Comparison of ENCODE assay signal across 23 cellular contexts in the genomic region with DNA sequence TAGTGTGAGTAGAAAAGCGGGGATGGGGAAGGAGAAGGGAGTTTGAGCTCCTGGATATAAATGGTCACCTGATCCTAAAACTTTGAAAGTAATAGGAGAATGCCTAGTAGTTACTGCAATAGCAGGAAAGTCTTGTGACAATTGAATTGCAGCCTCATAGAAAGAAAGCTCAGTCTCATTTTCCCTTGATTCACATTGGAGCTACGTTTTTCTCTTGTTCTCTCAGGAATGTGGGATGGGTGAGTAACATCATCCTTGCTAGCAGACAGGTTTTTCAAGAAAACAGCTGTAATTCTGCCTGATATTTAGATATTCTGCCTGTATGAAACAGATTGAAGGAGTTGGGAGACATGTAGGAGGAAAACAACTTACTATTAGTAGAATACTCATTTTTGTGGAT. TPM values are rescaled to one million over a fixed set of nuclear protein-coding genes. Genes with fewer than 3 reads are reported as not detected.
DNase-seq lines count a peak whose midpoint lies in the region; ATAC-seq, FAIRE-seq and TF ChIP-seq lines count a peak whose summit lies in the region.
"Had no signal": no experiment of that assay in that cellular context is flagged by ENCODE, and none has a peak within 500 bp of the region (broad histone marks: within the 10 kb centered on the region; RNA-seq: fewer than 3 reads in every experiment).

No MANE protein-coding gene starts in this region.

- intact Hi-C loops in CD4-positive, alpha-beta T cell (cut with DNase I, micrococcal nuclease): no loop called here
- intact Hi-C loops in GM12878 (cut with micrococcal nuclease; ENCODE audit: unreplicated experiment): no loop called here

- H4K20me1 ChIP-seq in GM23248 (ENCODE audit: insufficient read depth) (peaks cover 5% of the 10 kb centered on the region; the same call in 1 of the 2 replicates), GM12878 (ENCODE audit: control insufficient read depth, insufficient read depth) (peaks cover 10% of the 10 kb centered on the region)

- no peak for TF ChIP-seq POLR2A in GM12878 (IDR thresholded peaks at IDR 0.05; ENCODE audit: low read depth, low read length)

- no peak for TF ChIP-seq RAD21 in GM12878 (IDR thresholded peaks at IDR 0.05; ENCODE audit: insufficient read depth, low read depth, low read length)

- H3K9ac ChIP-seq in GM23248 (no peak overlapping the region), GM12878 (ENCODE audit: control insufficient read depth, insufficient read depth, low read length) (no peak overlapping the region)

- H3K9me2 ChIP-seq in GM23248 (ENCODE audit: insufficient read depth): no peaks in the 10 kb centered on the region

- in situ Hi-C loops in GM23248 (cut with MboI) (loop anchor here (10.0 kb wide), 1 partner anchor 226 kb away; no protein-coding TSS in a partner anchor), GM12878 (cut with MboI) (loop anchor here (5.0 kb wide), 1 partner anchor 282 kb away; no protein-coding TSS in a partner anchor)

- 74 to 77% methylated on average over 2 of the region's 2 CpGs for WGBS in GM23248 (ENCODE audit: low coverage in 1 of 2, low lambda C conversion rate in 2 of 2, missing lambda C conversion rate in 2 of 2), 2 experiments
- 63% methylated on average over 2 of the region's 2 CpGs for WGBS in GM12878 (ENCODE audit: insufficient coverage, insufficient replicate concordance, low lambda C conversion rate, missing lambda C conversion rate)

- no peak for TF ChIP-seq CTCF in CD4-positive, alpha-beta T cell (IDR thresholded peaks at IDR 0.05)
- TF ChIP-seq CTCF in GM12878 (IDR thresholded peaks at IDR 0.05 in 2 of 3, conservative IDR thresholded peaks at IDR 0.05 in 1 of 3; ENCODE audit: control insufficient read depth in 2 of 3, extremely low read depth in 1 of 3, insufficient read depth in 1 of 3, low read depth in 3 of 3, low read length in 3 of 3) (no peak), mesothelial cell of epicardium (IDR thresholded peaks at IDR 0.05; ENCODE audit: unreplicated experiment) (no peak), progenitor cell of endocrine pancreas (IDR thresholded peaks at IDR 0.05; ENCODE audit: unreplicated experiment) (no peak)

- no peak overlapping the region for H3K4me2 ChIP-seq in GM23248 (ENCODE audit: unreplicated experiment)
- no peak overlapping the region for H3K4me2 ChIP-seq in GM12878 (ENCODE audit: control insufficient read depth, insufficient read depth)

- no peak for FAIRE-seq in GM12878 (lab: Jason Lieb, UNC)

- SMC1A ChIA-PET in GM12878 (lab: Charles Lee; ENCODE audit: uncharacterized antibody, unreplicated experiment): interaction anchor here (0.7 to 1.1 kb wide), 4 partner anchors 8 to 25 kb away, joined by 3 to 5 read pairs (median 3); no protein-coding TSS in a partner anchor

- H2AFZ ChIP-seq in GM23248 (no peak overlapping the region), GM12878 (ENCODE audit: control insufficient read depth, low read depth, low read length) (no peak overlapping the region)

- H3K4me3 ChIP-seq in GM23248 (no peak overlapping the region), GM12878 (no peak overlapping the region)
- H3K4me3 ChIP-seq: esophagus squamous epithelium, tibial artery had no signal

- H3K79me2 ChIP-seq in GM23248 (ENCODE audit: insufficient read depth) (peaks cover 79% of the 10 kb centered on the region), GM12878 (ENCODE audit: control insufficient read depth, insufficient read depth, low read length) (peaks cover 11% of the 10 kb centered on the region)

- no peak for DNase-seq in CD4-positive, alpha-beta T cell
- DNase-seq in GM23248: no peak
- DNase-seq in GM12878 (ENCODE audit: low read depth, low spot score): no peak
- DNase-seq in mesothelial cell of epicardium (ENCODE audit: low spot score in 2 of 2, unreplicated experiment in 2 of 2): no peak
- no peak for DNase-seq in stimulated activated CD4-positive, alpha-beta T cell treated with anti-CD3 and anti-CD28 coated beads, Interleukin-15, amount 100 ng/mL, for 24 hours
- DNase-seq in progenitor cell of endocrine pancreas (ENCODE audit: low spot score, unreplicated experiment): no peak
- DNase-seq in T-helper 17 cell: no peak
- DNase-seq: activated CD4-positive, CD25-positive, alpha-beta regulatory T cell treated with anti-CD3 and anti-CD28 coated beads, Interleukin-2, amount 50 U/mL, for 72 hours; amniotic stem cell; COR-L47; esophagus squamous epithelium; NCI-H1105 treated with DMSO at 0.1 percent for 48 hours; NCI-H510A treated with DMSO at 0.1 percent for 48 hours; NK-92 treated with Interleukin-12 subunit alpha and Interleukin-12 subunit beta, amount 100 ng/mL, for 24 hours; stimulated activated CD4-positive, alpha-beta T cell treated with anti-CD3 and anti-CD28 coated beads, Interleukin-4, amount 100 ng/mL, for 1 hour; stimulated activated naive CD8-positive, alpha-beta T cell treated with anti-CD3 and anti-CD28 coated beads, Interleukin-15, Interleukin-2, amounts not matched to agents 100 U/mL and 50 U/mL, for 24 hours; T1000; tibial artery had no signal

- POLR2A ChIA-PET in CD4-positive, alpha-beta T cell (lab: Charles Lee): interaction anchor here (2.0 kb wide), 1 partner anchor 24 kb away, joined by 4 read pairs; no protein-coding TSS in a partner anchor
- POLR2A ChIA-PET in GM12878 (lab: Charles Lee): interaction anchor here (1.3 kb wide), 1 partner anchor 11 kb away, joined by 3 read pairs; no protein-coding TSS in a partner anchor

- H3K4me3 Mint-ChIP-seq in CD4-positive, alpha-beta T cell: no peak overlapping the region
- H3K4me3 Mint-ChIP-seq in mesothelial cell of epicardium (no peak overlapping the region), progenitor cell of endocrine pancreas (ENCODE audit: low read depth) (no peak overlapping the region), T-helper 17 cell (no peak overlapping the region)
- H3K4me3 Mint-ChIP-seq: memory B cell; natural killer cell treated with Interleukin-12 subunit alpha and Interleukin-12 subunit beta and Interleukin-15 and Interleukin-18, amount 100 ng/mL, for 72 hours had no signal

- no peak overlapping the region for H3K27ac ChIP-seq in CD4-positive, alpha-beta T cell (ENCODE audit: low read depth, low read length)
- H3K27ac ChIP-seq in GM23248 (peak overlapping the region; percentile 25; the same call in 1 of the 2 replicates), GM12878 (ENCODE audit: control insufficient read depth, insufficient read depth) (no peak overlapping the region)
- H3K27ac ChIP-seq: skin epidermis, tibial artery had no signal

- no peaks in the 10 kb centered on the region for H3K9me3 ChIP-seq in CD4-positive, alpha-beta T cell (ENCODE audit: control insufficient read depth, low read length)
- no peaks in the 10 kb centered on the region for H3K9me3 ChIP-seq in GM23248 (ENCODE audit: low read depth)
- H3K9me3 ChIP-seq in GM12878 (replicated peaks; ENCODE audit: control insufficient read depth, insufficient read depth, low read length): no peaks in the 10 kb centered on the region
- no peaks in the 10 kb centered on the region for H3K9me3 ChIP-seq in T-helper 17 cell (ENCODE audit: control insufficient read depth, low read length, poor library complexity, severe bottlenecking)
- H3K9me3 ChIP-seq: esophagus squamous epithelium, tibial artery had no signal

- RAD21 ChIA-PET in GM12878 (lab: Charles Lee; ENCODE audit: unreplicated experiment): no interaction called here

- no peaks in the 10 kb centered on the region for H3K9me3 Mint-ChIP-seq in CD4-positive, alpha-beta T cell
- H3K9me3 Mint-ChIP-seq in mesothelial cell of epicardium (no peaks in the 10 kb centered on the region), progenitor cell of endocrine pancreas (ENCODE audit: low read depth) (no peaks in the 10 kb centered on the region)
- H3K9me3 Mint-ChIP-seq: activated T-helper 2 cell treated with anti-CD3 and anti-CD28 coated beads, Interferon-gamma antibody, Interleukin-2, Interleukin-4, amounts not matched to agents 10 μg/mL and 5 μg/mL and 100 μg/mL, durations not matched to agents 14 hours and 24 hours and 36 hours; memory B cell; natural killer cell treated with Interleukin-12 subunit alpha and Interleukin-12 subunit beta and Interleukin-15 and Interleukin-18, amount 100 ng/mL, for 72 hours had no signal

- BruUV-seq in GM12878 (replicated peaks; lab: Mats Ljungman, UMichigan): TSS peak; percentile 43

- no peak for ATAC-seq in CD4-positive, alpha-beta T cell (ENCODE audit: poor library complexity)
- ATAC-seq in GM12878: no peak
- no peak for ATAC-seq in T-helper 17 cell
- ATAC-seq: natural killer cell treated with Interleukin-12 subunit alpha and Interleukin-12 subunit beta and Interleukin-15 and Interleukin-18, amount 100 ng/mL, for 72 hours; SK-N-SH treated with all-trans-retinoic acid at 6 μM for 48 hours; stimulated activated naive CD8-positive, alpha-beta T cell treated with anti-CD3 and anti-CD28 coated beads, Interleukin-15, Interleukin-2, amounts not matched to agents 100 U/mL and 50 U/mL, for 24 hours had no signal

- peaks cover 82% of the 10 kb centered on the region for H3K36me3 ChIP-seq in GM23248 (ENCODE audit: low read depth)
- peaks cover 32 to 61% of the 10 kb centered on the region in 2 experiments for H3K36me3 ChIP-seq in GM12878 (ENCODE audit: control insufficient read depth in 2 of 2, insufficient read depth in 2 of 2, low read length in 1 of 2)

- H3K36me3 Mint-ChIP-seq in CD4-positive, alpha-beta T cell (ENCODE audit: low read depth): peaks cover 93% of the 10 kb centered on the region
- peaks cover 52% of the 10 kb centered on the region for H3K36me3 Mint-ChIP-seq in mesothelial cell of epicardium
- H3K36me3 Mint-ChIP-seq in progenitor cell of endocrine pancreas (ENCODE audit: insufficient read depth): peaks cover 30% of the 10 kb centered on the region
- peaks cover 4% of the 10 kb centered on the region for H3K36me3 Mint-ChIP-seq in T-helper 17 cell (ENCODE audit: low read depth)

- CTCF ChIA-PET in CD4-positive, alpha-beta T cell (lab: Charles Lee): interaction anchor here (1.5 kb wide), 1 partner anchor 13 kb away, joined by 4 read pairs; no protein-coding TSS in a partner anchor
- CTCF ChIA-PET in GM12878 (lab: Yijun Ruan, JAX): interaction anchor here (1.4 to 1.5 kb wide), 2 partner anchors 15 to 40 kb away, joined by 4 to 5 read pairs; no protein-coding TSS in a partner anchor

- peaks cover 31% of the 10 kb centered on the region for H3K4me1 Mint-ChIP-seq in CD4-positive, alpha-beta T cell (ENCODE audit: low read depth)
- H3K4me1 Mint-ChIP-seq in mesothelial cell of epicardium (peaks cover 2% of the 10 kb centered on the region), progenitor cell of endocrine pancreas (ENCODE audit: low read depth) (no peaks in the 10 kb centered on the region), T-helper 17 cell (peaks cover 14% of the 10 kb centered on the region)
- H3K4me1 Mint-ChIP-seq: memory B cell had no signal

- TF ChIP-seq EP300 in GM12878 (IDR thresholded peaks at IDR 0.05; ENCODE audit: borderline replicate concordance in 1 of 2, control insufficient read depth in 1 of 2, low read depth in 2 of 2, low read length in 2 of 2): no peak

- H3K27me3 Mint-ChIP-seq in CD4-positive, alpha-beta T cell: no peaks in the 10 kb centered on the region
- H3K27me3 Mint-ChIP-seq in mesothelial cell of epicardium (ENCODE audit: low read depth): no peaks in the 10 kb centered on the region
- no peaks in the 10 kb centered on the region for H3K27me3 Mint-ChIP-seq in progenitor cell of endocrine pancreas
- H3K27me3 Mint-ChIP-seq in T-helper 17 cell: no peaks in the 10 kb centered on the region
- H3K27me3 Mint-ChIP-seq: memory B cell; natural killer cell treated with Interleukin-12 subunit alpha and Interleukin-12 subunit beta and Interleukin-15 and Interleukin-18, amount 100 ng/mL, for 72 hours had no signal

- H3K27me3 ChIP-seq in CD4-positive, alpha-beta T cell (ENCODE audit: control insufficient read depth, insufficient read depth, low read length): no peaks in the 10 kb centered on the region
- no peaks in the 10 kb centered on the region for H3K27me3 ChIP-seq in GM23248 (replicated peaks; ENCODE audit: insufficient read depth)
- H3K27me3 ChIP-seq in GM12878 (replicated peaks in 1 of 2; ENCODE audit: control insufficient read depth in 2 of 2, insufficient read depth in 2 of 2, low read length in 1 of 2): no peaks in the 10 kb centered on the region
- H3K27me3 ChIP-seq: esophagus squamous epithelium, tibial artery had no signal

- H3F3A ChIP-seq in GM23248 (ENCODE audit: insufficient read depth): peaks cover 64% of the 10 kb centered on the region

- H3K4me1 ChIP-seq in GM23248 (ENCODE audit: insufficient read depth) (peaks cover 24% of the 10 kb centered on the region), GM12878 (ENCODE audit: control insufficient read depth, insufficient read depth, low read length) (no peaks in the 10 kb centered on the region)
- H3K4me1 ChIP-seq: tibial artery had no signal

- peak overlapping the region; percentile 45 for H3K27ac Mint-ChIP-seq in CD4-positive, alpha-beta T cell
- H3K27ac Mint-ChIP-seq in mesothelial cell of epicardium (peak overlapping the region; percentile 55), progenitor cell of endocrine pancreas (no peak overlapping the region), T-helper 17 cell (no peak overlapping the region)
- H3K27ac Mint-ChIP-seq: activated T-helper 2 cell treated with anti-CD3 and anti-CD28 coated beads, Interferon-gamma antibody, Interleukin-2, Interleukin-4, amounts not matched to agents 10 μg/mL and 5 μg/mL and 100 μg/mL, durations not matched to agents 14 hours and 24 hours and 36 hours; memory B cell had no signal

RNA-seq across cellular contexts. Expression of a gene that starts 25.3 kb away (rescaled TPM):
- total RNA-seq in CD4-positive, alpha-beta T cell: 100 to 1,000 TPM; 130 to 140 TPM
- total RNA-seq in GM23248 (2014; rRNA removed; shearing (Covaris generic)): 69.3 and 166 TPM in 2 replicates
- polyA plus RNA-seq in GM23248 (2016; fragmentation: Nextera tagmentation; extraction: Ambion mirVana) (185 TPM in 2 replicates), GM12878 (2011; rRNA removed) (102 and 184 TPM in 2 replicates), GM12878 (2014; fragmentation: Illumina TruSeq; extraction: Trizol) (349 and 362 TPM in 2 replicates), GM12878 (2014; fragmentation: Nextera tagmentation; extraction: Ambion mirVana) (100 to 1,000 TPM; 151 to 206 TPM), GM12878 (2014; rRNA removed) (134 and 139 TPM in 2 replicates), GM12878 (2016; fragmentation: Nextera tagmentation; extraction: Ambion mirVana) (100 to 1,000 TPM; 431 to 432 TPM)
- total RNA-seq in GM12878 (2013; cell fraction: nucleolus; rRNA removed): 407 and 417 TPM in 2 replicates
- total RNA-seq in GM12878 (2014; rRNA removed) (200 and 224 TPM in 2 replicates), GM12878 (2014; rRNA removed; fragmentation: Illumina TruSeq; extraction: Trizol) (172 and 195 TPM in 2 replicates), GM12878 (2021) (416 and 453 TPM in 2 replicates), mesothelial cell of epicardium (345 to 384 TPM (median 351 TPM) in 3 replicates), progenitor cell of endocrine pancreas (379 and 387 TPM in 2 replicates), T-helper 17 cell (100 to 1,000 TPM; 163 to 182 TPM)
- 99.3 TPM for polyA plus RNA-seq in GM12878 (2011; ENCODE audit: low read depth)
- 202 and 266 TPM in 2 replicates for polyA plus RNA-seq in GM12878 (2011; cell fraction: cytosol; rRNA removed)
- 229 and 324 TPM in 2 replicates for polyA plus RNA-seq in GM12878 (2011; cell fraction: nucleus; rRNA removed)
- polyA plus RNA-seq in GM12878 (2012): 132 and 162 TPM in 2 replicates
- polyA minus RNA-seq in GM12878 (2011; rRNA and poly(A)+ RNA removed): 255 and 285 TPM in 2 replicates
- 86.7 and 146 TPM in 2 replicates for polyA minus RNA-seq in GM12878 (2011; cell fraction: cytosol; rRNA and poly(A)+ RNA removed)
- 82.1 and 153 TPM in 2 replicates for polyA minus RNA-seq in GM12878 (2011; cell fraction: nucleus; rRNA and poly(A)+ RNA removed)

RNA-seq across cellular contexts. Expression of a gene that starts 25.6 kb away (rescaled TPM):
- 10 to 100 TPM; 15.9 to 19.3 TPM for total RNA-seq in CD4-positive, alpha-beta T cell
- total RNA-seq in GM23248 (2014; rRNA removed; shearing (Covaris generic)): 66.4 and 83.2 TPM in 2 replicates
- 59.0 and 60.6 TPM in 2 replicates for polyA plus RNA-seq in GM23248 (2016; fragmentation: Nextera tagmentation; extraction: Ambion mirVana)
- 66.9 and 75.2 TPM in 2 replicates for total RNA-seq in GM12878 (2013; cell fraction: nucleolus; rRNA removed)
- total RNA-seq in GM12878 (2014; rRNA removed): 32.0 and 33.9 TPM in 2 replicates
- 26.2 and 26.6 TPM in 2 replicates for total RNA-seq in GM12878 (2014; rRNA removed; fragmentation: Illumina TruSeq; extraction: Trizol)
- 39.0 and 51.5 TPM in 2 replicates for total RNA-seq in GM12878 (2021)
- polyA plus RNA-seq in GM12878 (2011; ENCODE audit: low read depth): 21.7 TPM
- 31.8 and 35.3 TPM in 2 replicates for polyA plus RNA-seq in GM12878 (2011; rRNA removed)
- polyA plus RNA-seq in GM12878 (2011; cell fraction: cytosol; rRNA removed): 27.8 and 44.8 TPM in 2 replicates
- polyA plus RNA-seq in GM12878 (2011; cell fraction: nucleus; rRNA removed): 188 and 196 TPM in 2 replicates
- polyA plus RNA-seq in GM12878 (2012): 34.4 and 39.6 TPM in 2 replicates
- 22.3 and 25.0 TPM in 2 replicates for polyA plus RNA-seq in GM12878 (2014; fragmentation: Illumina TruSeq; extraction: Trizol)
- polyA plus RNA-seq in GM12878 (2014; fragmentation: Nextera tagmentation; extraction: Ambion mirVana): 1 to 10 TPM; 7.0 to 8.9 TPM
- polyA plus RNA-seq in GM12878 (2014; rRNA removed): 32.0 and 32.2 TPM in 2 replicates
- polyA plus RNA-seq in GM12878 (2016; fragmentation: Nextera tagmentation; extraction: Ambion mirVana): 10 to 100 TPM; 56.4 to 57.7 TPM
- 33.4 and 37.3 TPM in 2 replicates for polyA minus RNA-seq in GM12878 (2011; rRNA and poly(A)+ RNA removed)
- polyA minus RNA-seq in GM12878 (2011; cell fraction: cytosol; rRNA and poly(A)+ RNA removed): 11.4 and 12.2 TPM in 2 replicates
- polyA minus RNA-seq in GM12878 (2011; cell fraction: nucleus; rRNA and poly(A)+ RNA removed): 15.8 and 18.8 TPM in 2 replicates
- total RNA-seq in mesothelial cell of epicardium: 61.9 to 66.7 TPM (median 62.6 TPM) in 3 replicates
- total RNA-seq in progenitor cell of endocrine pancreas: 75.9 and 76.0 TPM in 2 replicates
- total RNA-seq in T-helper 17 cell: 10 to 100 TPM; 26.3 to 54.0 TPM

Comparison
In these comparisons a context has a peak if more than half of its experiments do, and no peak if none do; other contexts are left out.
1. H3K27ac Mint-ChIP-seq: peak in CD4-positive, alpha-beta T cell (single experiment) and mesothelial cell of epicardium (single experiment); none in progenitor cell of endocrine pancreas (single experiment) and T-helper 17 cell (single experiment).